ENCODE assay signal across 9 cellular contexts in the genomic region with DNA sequence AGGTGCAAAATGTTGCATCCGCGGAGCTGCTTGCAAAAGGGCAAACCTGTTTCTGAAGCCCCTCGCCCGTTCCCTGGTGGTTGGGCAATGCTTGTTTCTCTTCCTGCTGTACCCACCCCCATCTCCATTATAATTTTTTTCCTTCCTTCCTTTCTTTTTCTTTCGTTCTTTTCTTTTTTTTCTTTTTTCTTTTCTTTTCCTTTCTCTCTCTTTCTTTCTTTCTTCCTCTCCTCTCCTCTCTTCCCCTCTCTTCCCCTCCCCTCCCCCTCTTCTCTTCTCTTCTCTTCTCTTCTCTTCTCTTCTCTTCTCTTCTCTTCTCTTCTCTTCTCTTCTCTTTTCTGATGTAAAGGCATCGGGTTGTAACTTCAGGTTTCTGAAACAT.
DNase-seq lines count a peak whose midpoint lies in the region; ATAC-seq, FAIRE-seq and TF ChIP-seq lines count a peak whose summit lies in the region.
"Had no signal": no experiment of that assay in that cellular context is flagged by ENCODE, and none has a peak within 500 bp of the region (broad histone marks: within the 10 kb centered on the region; RNA-seq: fewer than 3 reads in every experiment).

No MANE protein-coding gene starts in this region.

- H3K27me3 ChIP-seq in iPS-15b (ENCODE audit: control insufficient read depth, insufficient read depth, low read length): peaks cover 20% of the 10 kb centered on the region
- no peaks in the 10 kb centered on the region for H3K27me3 ChIP-seq in uterus

- H3K36me3 ChIP-seq in iPS-15b (ENCODE audit: control insufficient read depth, insufficient read depth, low read length) (no peaks in the 10 kb centered on the region), uterus (no peaks in the 10 kb centered on the region)
- H3K36me3 ChIP-seq: neutrophil had no signal

- no peak overlapping the region for H3K9ac ChIP-seq in iPS-15b (ENCODE audit: low read depth, low read length)

- no peak for ATAC-seq in activated CD8-positive, alpha-beta T cell treated with anti-CD3 and anti-CD28 coated beads for 36 hours
- no peak for ATAC-seq in stimulated activated naive CD8-positive, alpha-beta T cell treated with anti-CD3 and anti-CD28 coated beads, Interleukin-15, amount 100 ng/mL, for 72 hours

- 1 to 11% methylated on average over 6 of the region's 6 CpGs for WGBS in lower leg skin, 2 donors

- H3K9me3 ChIP-seq in iPS-15b (ENCODE audit: control insufficient read depth, insufficient read depth, low read length): no peaks in the 10 kb centered on the region
- H3K9me3 ChIP-seq in uterus: no peaks in the 10 kb centered on the region
- H3K9me3 ChIP-seq: neutrophil had no signal

- peaks cover 68% of the 10 kb centered on the region for H3K4me1 Mint-ChIP-seq in activated CD4-positive, alpha-beta T cell treated with anti-CD3 and anti-CD28 coated beads, Interleukin-2, amount 10 ng/mL, durations not matched to agents 7 days and 5 days
- peaks cover 37% of the 10 kb centered on the region for H3K4me1 Mint-ChIP-seq in activated CD8-positive, alpha-beta T cell treated with anti-CD3 and anti-CD28 coated beads for 36 hours (ENCODE audit: low read depth)
- H3K4me1 Mint-ChIP-seq in stimulated activated naive CD8-positive, alpha-beta T cell treated with anti-CD3 and anti-CD28 coated beads, Interleukin-15, amount 100 ng/mL, for 72 hours: peaks cover 33% of the 10 kb centered on the region

- FAIRE-seq in GM19239 (lab: Jason Lieb, UNC): no peak

- H3K27ac ChIP-seq in uterus: no peak overlapping the region
- H3K27ac ChIP-seq: neutrophil had no signal

- no peaks in the 10 kb centered on the region for H3K27me3 Mint-ChIP-seq in activated CD4-positive, alpha-beta T cell treated with anti-CD3 and anti-CD28 coated beads, Interleukin-2, amount 10 ng/mL, durations not matched to agents 7 days and 5 days
- H3K27me3 Mint-ChIP-seq in activated CD8-positive, alpha-beta T cell treated with anti-CD3 and anti-CD28 coated beads for 36 hours: no peaks in the 10 kb centered on the region
- peaks cover 7% of the 10 kb centered on the region for H3K27me3 Mint-ChIP-seq in stimulated activated naive CD8-positive, alpha-beta T cell treated with anti-CD3 and anti-CD28 coated beads, Interleukin-15, amount 100 ng/mL, for 72 hours

- no peak for DNase-seq in activated CD4-positive, alpha-beta T cell treated with anti-CD3 and anti-CD28 coated beads, Interleukin-2, amount 10 ng/mL, durations not matched to agents 7 days and 5 days
- DNase-seq in activated CD4-positive, alpha-beta T cell treated with anti-CD3 and anti-CD28 coated beads, Interleukin-2, amount 50 U/mL, for 1 hour: no peak
- no peak for DNase-seq in activated CD8-positive, alpha-beta T cell treated with anti-CD3 and anti-CD28 coated beads for 36 hours
- no peak for DNase-seq in stimulated activated naive CD8-positive, alpha-beta T cell treated with anti-CD3 and anti-CD28 coated beads, Interleukin-15, amount 100 ng/mL, for 72 hours
- DNase-seq in uterus: no peak
- DNase-seq in lower leg skin (ENCODE audit: low spot score in 2 of 2): no peak
- no peak for DNase-seq in GM19239 (ENCODE audit: insufficient read length, low spot score)

- TF ChIP-seq CTCF in activated CD8-positive, alpha-beta T cell treated with anti-CD3 and anti-CD28 coated beads for 36 hours (IDR thresholded peaks at IDR 0.05): no peak
- TF ChIP-seq CTCF in uterus (IDR thresholded peaks at IDR 0.05) (no peak), lower leg skin (IDR thresholded peaks at IDR 0.05) (no peak)

- H3K4me3 ChIP-seq in iPS-15b (ENCODE audit: low read depth, low read length) (peak overlapping the region; percentile 48), uterus (no peak overlapping the region), lower leg skin (ENCODE audit: low read depth, poor library complexity, severe bottlenecking) (no peak overlapping the region)

- peak overlapping the region; percentile 89 for H3K27ac Mint-ChIP-seq in activated CD4-positive, alpha-beta T cell treated with anti-CD3 and anti-CD28 coated beads, Interleukin-2, amount 10 ng/mL, durations not matched to agents 7 days and 5 days
- H3K27ac Mint-ChIP-seq in activated CD8-positive, alpha-beta T cell treated with anti-CD3 and anti-CD28 coated beads for 36 hours: peak overlapping the region; percentile 84
- peak overlapping the region; percentile 86 to 92 for H3K27ac Mint-ChIP-seq in stimulated activated naive CD8-positive, alpha-beta T cell treated with anti-CD3 and anti-CD28 coated beads, Interleukin-15, amount 100 ng/mL, for 72 hours

- H3K9me3 Mint-ChIP-seq in activated CD4-positive, alpha-beta T cell treated with anti-CD3 and anti-CD28 coated beads, Interleukin-2, amount 10 ng/mL, durations not matched to agents 7 days and 5 days: no peaks in the 10 kb centered on the region
- no peaks in the 10 kb centered on the region for H3K9me3 Mint-ChIP-seq in activated CD8-positive, alpha-beta T cell treated with anti-CD3 and anti-CD28 coated beads for 36 hours
- H3K9me3 Mint-ChIP-seq in stimulated activated naive CD8-positive, alpha-beta T cell treated with anti-CD3 and anti-CD28 coated beads, Interleukin-15, amount 100 ng/mL, for 72 hours: no peaks in the 10 kb centered on the region

- H3K4me1 ChIP-seq in iPS-15b (ENCODE audit: control insufficient read depth, insufficient read depth, low read length): peaks cover 7% of the 10 kb centered on the region
- H3K4me1 ChIP-seq in uterus: no peaks in the 10 kb centered on the region

- peak overlapping the region; percentile 67 for H3K4me3 Mint-ChIP-seq in activated CD4-positive, alpha-beta T cell treated with anti-CD3 and anti-CD28 coated beads, Interleukin-2, amount 10 ng/mL, durations not matched to agents 7 days and 5 days
- H3K4me3 Mint-ChIP-seq in activated CD8-positive, alpha-beta T cell treated with anti-CD3 and anti-CD28 coated beads for 36 hours: peak overlapping the region; percentile 73
- H3K4me3 Mint-ChIP-seq in stimulated activated naive CD8-positive, alpha-beta T cell treated with anti-CD3 and anti-CD28 coated beads, Interleukin-15, amount 100 ng/mL, for 72 hours: peak overlapping the region; percentile 82 to 83

- intact Hi-C loops in activated CD8-positive, alpha-beta T cell treated with anti-CD3 and anti-CD28 coated beads for 36 hours (cut with micrococcal nuclease): loop anchor here (5.0 kb wide), 2 partner anchors 200 to 275 kb away; no protein-coding TSS in a partner anchor
- intact Hi-C loops in uterus (cut with DNase I; ENCODE audit: low total_unique reads) (no loop called here), lower leg skin (cut with DNase I; ENCODE audit: low total_unique reads) (no loop called here)

- TF ChIP-seq POLR2A in uterus (IDR thresholded peaks at IDR 0.05) (no peak), lower leg skin (IDR thresholded peaks at IDR 0.05) (no peak)

- POLR2A ChIA-PET in activated CD4-positive, alpha-beta T cell treated with anti-CD3 and anti-CD28 coated beads, Interleukin-2, amount 10 ng/mL, durations not matched to agents 7 days and 5 days (lab: Charles Lee): interaction anchor here (0.9 to 1.5 kb wide), 7 partner anchors 10 to 295 kb away, joined by 3 to 5 read pairs (median 4); no protein-coding TSS in a partner anchor
- POLR2A ChIA-PET in activated CD8-positive, alpha-beta T cell treated with anti-CD3 and anti-CD28 coated beads for 36 hours (lab: Charles Lee): interaction anchor here (0.6 to 1.7 kb wide), 10 partner anchors 13 to 427 kb away, joined by 3 to 7 read pairs (median 4); no protein-coding TSS in a partner anchor

- CTCF ChIA-PET in activated CD4-positive, alpha-beta T cell treated with anti-CD3 and anti-CD28 coated beads, Interleukin-2, amount 10 ng/mL, durations not matched to agents 7 days and 5 days (lab: Charles Lee): interaction anchor here (1.1 to 3.3 kb wide), 7 partner anchors 7 to 273 kb away, joined by 3 to 9 read pairs (median 4); no protein-coding TSS in a partner anchor
- CTCF ChIA-PET in activated CD8-positive, alpha-beta T cell treated with anti-CD3 and anti-CD28 coated beads for 36 hours (lab: Charles Lee): interaction anchor here (0.7 to 2.8 kb wide), 5 partner anchors 13 to 280 kb away, joined by 3 to 6 read pairs (median 3); no protein-coding TSS in a partner anchor

- H3K36me3 Mint-ChIP-seq in activated CD4-positive, alpha-beta T cell treated with anti-CD3 and anti-CD28 coated beads, Interleukin-2, amount 10 ng/mL, durations not matched to agents 7 days and 5 days (ENCODE audit: low read depth): peaks cover 9% of the 10 kb centered on the region
- no peaks in the 10 kb centered on the region for H3K36me3 Mint-ChIP-seq in activated CD8-positive, alpha-beta T cell treated with anti-CD3 and anti-CD28 coated beads for 36 hours (ENCODE audit: low read depth)
